In genomic region chr4:155442267-155443105, GRCh38 we compare ENCODE assay signal across 8 cellular contexts.
DNase-seq lines count a peak whose midpoint lies in the region; ATAC-seq, FAIRE-seq and TF ChIP-seq lines count a peak whose summit lies in the region.

No MANE protein-coding gene starts in this region.

- RAD21 ChIA-PET in HCT116 (lab: Charles Lee; ENCODE audit: low non-redundant PET in 1 of 2, low total read pairs in 2 of 2, uncharacterized antibody in 2 of 2, unreplicated experiment in 2 of 2) = no interaction called here

- no TSS peak for BruUV-seq in HCT116 (replicated peaks; lab: Mats Ljungman, UMichigan)

- no peaks in the 10 kb centered on the region for H4K20me1 ChIP-seq in HCT116 (ENCODE audit: insufficient read depth)
- no peaks in the 10 kb centered on the region for H4K20me1 ChIP-seq in keratinocyte (ENCODE audit: control insufficient read depth, extremely low read depth, insufficient read depth, low read length)

- H3K4me2 ChIP-seq in HCT116 (ENCODE audit: low read length) = peak overlapping the region; percentile 61
- H3K4me2 ChIP-seq in keratinocyte (ENCODE audit: control insufficient read depth, extremely low read depth, insufficient read depth, low read depth, low read length) = peak overlapping the region; percentile 23

- peak; percentile 83 for TF ChIP-seq CTCF in GM12872 (IDR thresholded peaks at IDR 0.05; ENCODE audit: insufficient read depth, low read depth, low read length)
- peak; percentile 57 to 98 (median 97); a peak in 5 of 6 replicates for TF ChIP-seq CTCF in HCT116 (IDR thresholded peaks at IDR 0.05 in 2 of 3, conservative IDR thresholded peaks at IDR 0.05 in 1 of 3; ENCODE audit: borderline replicate concordance in 1 of 3, insufficient read depth in 1 of 3, low read depth in 2 of 3, low read length in 2 of 3)
- peak; percentile 77 for TF ChIP-seq CTCF in NB4 (IDR thresholded peaks at IDR 0.05; ENCODE audit: low read depth, low read length)
- TF ChIP-seq CTCF in WERI-Rb-1 (IDR thresholded peaks at IDR 0.05; ENCODE audit: low read depth, low read length) = peak; percentile 89
- TF ChIP-seq CTCF in keratinocyte (optimal IDR thresholded peaks at IDR 0.05 in 1 of 3, IDR thresholded peaks at IDR 0.05 in 1 of 3, conservative IDR thresholded peaks at IDR 0.05 in 1 of 3; ENCODE audit: extremely low read depth in 1 of 3, insufficient read depth in 2 of 3, low read length in 3 of 3) = peak; percentile 84 to 94 (median 88)

- dilution Hi-C loops in keratinocyte (cut with MboI; ENCODE audit: extremely low pct_ligation_motif_present, low sequenced_read_pairs) = no loop called here

- no peaks in the 10 kb centered on the region for H3K9me2 ChIP-seq in HCT116 (ENCODE audit: insufficient read depth)

- peak overlapping the region; percentile 10; the same call in 1 of the 2 replicates for H3K9ac ChIP-seq in HCT116 (ENCODE audit: low read length)
- no peak overlapping the region for H3K9ac ChIP-seq in keratinocyte (ENCODE audit: control insufficient read depth, extremely low read depth, insufficient read depth, low read length)

- CTCF ChIA-PET in HCT116 (lab: Charles Lee) = interaction anchor here (2.2 kb wide), 1 partner anchor 345 kb away, joined by 14 read pairs; no protein-coding TSS in a partner anchor

- POLR2A ChIA-PET in HCT116 (lab: Charles Lee) = no interaction called here

- H3K79me2 ChIP-seq in HCT116 (ENCODE audit: insufficient read depth, low read length) = no peaks in the 10 kb centered on the region
- no peaks in the 10 kb centered on the region for H3K79me2 ChIP-seq in keratinocyte (ENCODE audit: control insufficient read depth, insufficient read depth, low read length)

- no peaks in the 10 kb centered on the region for H3K9me3 ChIP-seq in HCT116 (ENCODE audit: control insufficient read depth in 1 of 2, insufficient read depth in 1 of 2, low read depth in 1 of 2, low read length in 2 of 2)
- no peaks in the 10 kb centered on the region for H3K9me3 ChIP-seq in WERI-Rb-1 (ENCODE audit: severe bottlenecking)
- H3K9me3 ChIP-seq in keratinocyte (ENCODE audit: control insufficient read depth, low read depth, low read length) = no peaks in the 10 kb centered on the region

- ATAC-seq in HCT116 (peak; percentile 91), HG02840 (IDR thresholded peaks at IDR 0.05; ENCODE audit: low FRiP score, unreplicated experiment) (no peak)

- H3K4me3 ChIP-seq in HCT116 (replicated peaks in 1 of 2; ENCODE audit: low read depth in 1 of 2, low read length in 2 of 2) (peak overlapping the region; percentile 22 to 37), NB4 (ENCODE audit: low read depth, low read length) (no peak overlapping the region), WERI-Rb-1 (ENCODE audit: low read depth, low read length) (no peak overlapping the region), keratinocyte (ENCODE audit: control insufficient read depth in 2 of 3, extremely low read depth in 1 of 3, insufficient read depth in 2 of 3, low read depth in 1 of 3, low read length in 3 of 3) (no peak overlapping the region)

- H3K27ac ChIP-seq in HCT116 (ENCODE audit: low read depth, low read length) (no peak overlapping the region), WERI-Rb-1 (no peak overlapping the region), caudate nucleus (ENCODE audit: low read depth, low read length) (peak overlapping the region; percentile 21), keratinocyte (ENCODE audit: control insufficient read depth, insufficient read depth, low read length) (no peak overlapping the region)

- intact Hi-C loops in HCT116 (cut with micrococcal nuclease) = loop anchor here (1.0 to 2.0 kb wide), 2 partner anchors 344 to 511 kb away; partner anchors contain the start of gene CTSO

- TF ChIP-seq RAD21 in HCT116 (IDR thresholded peaks at IDR 0.05; ENCODE audit: low read depth) = peak; percentile 80

- H3K36me3 ChIP-seq in HCT116 (ENCODE audit: control insufficient read depth in 1 of 2, insufficient read depth in 2 of 2, low read length in 2 of 2) (no peaks in the 10 kb centered on the region), WERI-Rb-1 (no peaks in the 10 kb centered on the region), keratinocyte (ENCODE audit: control insufficient read depth in 2 of 2, extremely low read depth in 1 of 2, insufficient read depth in 2 of 2, low read length in 2 of 2) (no peaks in the 10 kb centered on the region)

- FAIRE-seq in keratinocyte (lab: Jason Lieb, UNC) = peak; percentile 79

- no peaks in the 10 kb centered on the region for H3K9me1 ChIP-seq in keratinocyte (ENCODE audit: control insufficient read depth, extremely low read depth, insufficient read depth, low read length)

- no peaks in the 10 kb centered on the region for H3K27me3 ChIP-seq in HCT116 (ENCODE audit: insufficient read depth, low read length)
- no peaks in the 10 kb centered on the region for H3K27me3 ChIP-seq in WERI-Rb-1 (ENCODE audit: insufficient read depth, low read depth, severe bottlenecking)
- H3K27me3 ChIP-seq in keratinocyte (ENCODE audit: control insufficient read depth, extremely low read depth, insufficient read depth, low read length) = no peaks in the 10 kb centered on the region

- no peak for TF ChIP-seq POLR2A in HCT116 (IDR thresholded peaks at IDR 0.05; ENCODE audit: borderline replicate concordance, extremely low read depth, insufficient read depth, insufficient read length)
- TF ChIP-seq POLR2A in NB4 (IDR thresholded peaks at IDR 0.05; ENCODE audit: extremely low read depth, insufficient read length) = no peak

- H3K4me1 ChIP-seq in HCT116 (ENCODE audit: control insufficient read depth in 1 of 2, insufficient read depth in 2 of 2, low read length in 2 of 2) (no peaks in the 10 kb centered on the region), keratinocyte (ENCODE audit: control insufficient read depth, extremely low read depth, insufficient read depth, low read length) (no peaks in the 10 kb centered on the region)

- DNase-seq in HCT116 (ENCODE audit: low read depth, low spot score) (peak; percentile 49), NB4 (ENCODE audit: low read depth) (peak; percentile 44), WERI-Rb-1 (peak; percentile 75), caudate nucleus (lab: John Stamatoyannopoulos, UW) (peak in 56 of 61 donors; percentile 3 to 93 (median 48)), keratinocyte (ENCODE audit: low read depth, low spot score) (no peak)
- peak; percentile 54 for DNase-seq in stimulated activated CD4-positive, alpha-beta T cell treated with anti-CD3 and anti-CD28 coated beads, Interleukin-12 subunit alpha, Interleukin-12 subunit beta, amount 100 ng/mL, for 4 hours

- H2AFZ ChIP-seq in HCT116 (ENCODE audit: low read depth, low read length, poor library complexity, severe bottlenecking) (peak overlapping the region; percentile 92), keratinocyte (ENCODE audit: control insufficient read depth, low read length) (no peak overlapping the region)

TF ChIP-seq in HCT116, 20 proteins besides CTCF, POLR2A, EP300 and RAD21:
- no peak for TF ChIP-seq CEBPB (IDR thresholded peaks at IDR 0.05; ENCODE audit: low read depth)
- no peak for TF ChIP-seq SRF (IDR thresholded peaks at IDR 0.05; ENCODE audit: low read depth)
- TF ChIP-seq EGR1 (IDR thresholded peaks at IDR 0.05; ENCODE audit: low read depth) = no peak
- peak; percentile 49; the same call in 1 of the 2 replicates for TF ChIP-seq CBX3 (IDR thresholded peaks at IDR 0.05; ENCODE audit: low read depth)
- no peak for TF ChIP-seq EZH2phosphoT487 (IDR thresholded peaks at IDR 0.05; ENCODE audit: borderline replicate concordance)
- no peak for TF ChIP-seq ZBTB33 (IDR thresholded peaks at IDR 0.05; ENCODE audit: extremely low read depth, insufficient replicate concordance, low read length)
- no peak for TF ChIP-seq ELF1 (IDR thresholded peaks at IDR 0.05; ENCODE audit: borderline replicate concordance, low read depth)
- TF ChIP-seq SP1 (IDR thresholded peaks at IDR 0.05; ENCODE audit: low read depth) = no peak

Comparison
In these comparisons a context has a peak if more than half of its experiments do, and no peak if none do; other contexts are left out.
1. H3K4me3 ChIP-seq: peak in HCT116 (2 of 2); none in NB4 (single experiment), WERI-Rb-1 (single experiment) and keratinocyte (0 of 3).
2. Peak in every context shown above with its lines, with median percentiles within 50 percentile points of each other: CTCF ChIP-seq.